ENCODE assay signal across 1 cellular context in the genomic region with DNA sequence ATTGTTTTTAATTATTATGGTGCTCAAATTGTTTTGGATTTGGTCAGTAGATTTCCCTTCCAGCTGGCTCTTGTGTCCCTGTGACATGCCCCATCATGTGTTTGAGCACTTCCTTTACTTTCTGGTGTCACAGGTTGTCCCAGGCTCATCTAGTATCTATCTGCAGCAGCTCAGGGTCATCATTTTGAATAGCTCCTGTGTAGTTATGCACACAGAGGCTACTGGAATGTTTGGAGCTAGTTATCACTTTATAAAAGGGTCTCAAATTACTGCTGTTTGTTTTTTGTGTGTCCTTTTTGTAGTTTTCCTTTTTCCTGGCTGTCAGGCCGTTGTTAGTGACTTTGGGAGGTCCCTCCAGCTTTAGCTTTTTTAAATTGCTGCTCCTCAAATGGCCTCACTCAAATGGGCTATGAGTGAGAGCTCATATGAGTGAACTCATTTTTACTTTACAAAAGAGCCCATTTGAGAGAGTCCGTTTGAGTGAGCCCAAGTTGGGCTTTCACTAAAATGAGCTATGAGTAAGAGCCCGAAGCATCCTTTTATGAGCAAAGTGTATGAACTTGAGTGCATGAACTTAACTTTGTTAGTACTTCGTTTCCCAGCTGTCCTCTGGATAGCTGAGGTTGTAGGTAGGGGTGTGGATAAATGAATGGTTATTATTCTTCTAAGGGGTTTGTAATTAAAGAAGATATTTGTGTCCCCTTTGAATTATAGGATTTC.
TF ChIP-seq lines count a peak whose summit lies in the region.

No MANE protein-coding gene starts in this region.

TF ChIP-seq in IMR-90, 13 proteins besides CTCF, POLR2A, EP300 and RAD21:
- TF ChIP-seq RFX5 (IDR thresholded peaks at IDR 0.05; ENCODE audit: low read depth, low read length) (no peak), SMC3 (IDR thresholded peaks at IDR 0.05; ENCODE audit: low read depth, low read length) (no peak), MXI1 (IDR thresholded peaks at IDR 0.05; ENCODE audit: borderline replicate concordance, low read depth, low read length) (no peak), CEBPB (IDR thresholded peaks at IDR 0.05; ENCODE audit: low read depth, low read length) (no peak), BHLHE40 (IDR thresholded peaks at IDR 0.05; ENCODE audit: low read depth, low read length) (no peak), FOS (IDR thresholded peaks at IDR 0.05; ENCODE audit: low read depth, low read length) (no peak)
- TF ChIP-seq, protein P1, sequence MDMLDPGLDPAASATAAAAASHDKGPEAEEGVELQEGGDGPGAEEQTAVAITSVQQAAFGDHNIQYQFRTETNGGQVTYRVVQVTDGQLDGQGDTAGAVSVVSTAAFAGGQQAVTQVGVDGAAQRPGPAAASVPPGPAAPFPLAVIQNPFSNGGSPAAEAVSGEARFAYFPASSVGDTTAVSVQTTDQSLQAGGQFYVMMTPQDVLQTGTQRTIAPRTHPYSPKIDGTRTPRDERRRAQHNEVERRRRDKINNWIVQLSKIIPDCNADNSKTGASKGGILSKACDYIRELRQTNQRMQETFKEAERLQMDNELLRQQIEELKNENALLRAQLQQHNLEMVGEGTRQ (IDR thresholded peaks at IDR 0.05; ENCODE audit: low read depth, low read length) = no peak
